ENCODE assay signal across 28 cellular contexts in genomic region chr20:41978875-41979274, GRCh38.
"Had no signal": no experiment of that assay in that cellular context is flagged by ENCODE, and none has a peak within 500 bp of the region (broad histone marks: within the 10 kb centered on the region; RNA-seq: fewer than 3 reads in every experiment).

No MANE protein-coding gene starts in this region.

- FAIRE-seq: urothelium cell line had no signal

- H3K4me1 Mint-ChIP-seq: stimulated activated effector memory CD8-positive, alpha-beta T cell treated with anti-CD3 and anti-CD28 coated beads, Interleukin-12 subunit alpha, Interleukin-12 subunit beta, amount 100 ng/mL, for 72 hours; stimulated activated memory B cell treated with anti-CD40 and anti-IgM and Interleukin-4, amounts not matched to agents 10 μg/mL and 1 μg/mL and 100 μg/mL, for 72 hours; stimulated activated naive B cell treated with anti-CD40 and anti-IgM and Interleukin-4, amounts not matched to agents 10 μg/mL and 1 μg/mL and 100 μg/mL, for 72 hours; stimulated activated naive CD8-positive, alpha-beta T cell treated with anti-CD3 and anti-CD28 coated beads, Interleukin-15, amount 100 ng/mL, for 72 hours had no signal

- H3K27ac ChIP-seq: stomach, suprapubic skin, testis, thoracic aorta, thyroid gland, tibial artery, tibial nerve, transverse colon, upper lobe of left lung, upper lobe of right lung, uterus had no signal

- H3K9me3 Mint-ChIP-seq: stimulated activated memory B cell treated with anti-CD40 and anti-IgM and Interleukin-4, amounts not matched to agents 10 μg/mL and 1 μg/mL and 100 μg/mL, for 72 hours; stimulated activated naive CD8-positive, alpha-beta T cell treated with anti-CD3 and anti-CD28 coated beads, Interleukin-15, Interleukin-2, amounts not matched to agents 100 ng/mL and 50 ng/mL, for 24 hours; type B pancreatic cell had no signal

- H3K9me3 ChIP-seq: stomach, suprapubic skin, testis, thoracic aorta, thyroid gland, tibial artery, tibial nerve, transverse colon, upper lobe of left lung, upper lobe of right lung, uterus had no signal

- H3K4me3 ChIP-seq: stomach, suprapubic skin, testis, thoracic aorta, thyroid gland, tibial artery, tibial nerve, transverse colon, upper lobe of left lung, upper lobe of right lung, uterus had no signal

- H3K27me3 Mint-ChIP-seq: stimulated activated memory B cell treated with anti-CD40 and anti-IgM and Interleukin-4, amounts not matched to agents 10 μg/mL and 1 μg/mL and 100 μg/mL, for 72 hours; stimulated activated naive B cell treated with anti-CD40 and anti-IgM and Interleukin-4, amounts not matched to agents 10 μg/mL and 1 μg/mL and 100 μg/mL, for 72 hours; stimulated activated naive CD8-positive, alpha-beta T cell treated with anti-CD3 and anti-CD28 coated beads, Interleukin-15, amount 100 ng/mL, for 72 hours; stimulated activated naive CD8-positive, alpha-beta T cell treated with anti-CD3 and anti-CD28 coated beads, Interleukin-15, Interleukin-2, amounts not matched to agents 100 ng/mL and 50 ng/mL, for 24 hours had no signal

- H3K27me3 ChIP-seq: stomach, suprapubic skin, testis, thyroid gland, tibial artery, tibial nerve, transverse colon, upper lobe of left lung, upper lobe of right lung, uterus had no signal

- H3K36me3 Mint-ChIP-seq: stimulated activated effector memory CD8-positive, alpha-beta T cell treated with anti-CD3 and anti-CD28 coated beads, Interleukin-12 subunit alpha, Interleukin-12 subunit beta, amount 100 ng/mL, for 72 hours; stimulated activated memory B cell treated with anti-CD40 and anti-IgM and Interleukin-4, amounts not matched to agents 10 μg/mL and 1 μg/mL and 100 μg/mL, for 72 hours; stimulated activated naive B cell treated with anti-CD40 and anti-IgM and Interleukin-4, amounts not matched to agents 10 μg/mL and 1 μg/mL and 100 μg/mL, for 72 hours; type B pancreatic cell had no signal

- H3K4me1 ChIP-seq: stomach, suprapubic skin, testis, thyroid gland, tibial artery, tibial nerve, transverse colon, upper lobe of left lung, upper lobe of right lung, uterus had no signal

- H3K36me3 ChIP-seq: stomach, suprapubic skin, thoracic aorta, thyroid gland, tibial artery, tibial nerve, transverse colon, upper lobe of left lung, upper lobe of right lung, uterus had no signal

- H3K4me3 Mint-ChIP-seq: stimulated activated effector memory CD8-positive, alpha-beta T cell treated with anti-CD3 and anti-CD28 coated beads, Interleukin-12 subunit alpha, Interleukin-12 subunit beta, amount 100 ng/mL, for 72 hours; stimulated activated memory B cell treated with anti-CD40 and anti-IgM and Interleukin-4, amounts not matched to agents 10 μg/mL and 1 μg/mL and 100 μg/mL, for 72 hours; stimulated activated naive B cell treated with anti-CD40 and anti-IgM and Interleukin-4, amounts not matched to agents 10 μg/mL and 1 μg/mL and 100 μg/mL, for 72 hours; stimulated activated naive CD8-positive, alpha-beta T cell treated with anti-CD3 and anti-CD28 coated beads, Interleukin-15, amount 100 ng/mL, for 72 hours; stimulated activated naive CD8-positive, alpha-beta T cell treated with anti-CD3 and anti-CD28 coated beads, Interleukin-15, Interleukin-2, amounts not matched to agents 100 ng/mL and 50 ng/mL, for 24 hours; type B pancreatic cell had no signal

- DNase-seq: stimulated activated CD4-positive, alpha-beta T cell treated with anti-CD3 and anti-CD28 coated beads, Interleukin-2, amount 100 ng/mL, for 48 hours; stimulated activated CD4-positive, alpha-beta T cell treated with anti-CD3 and anti-CD28 coated beads, Interleukin-4, amount 100 ng/mL, for 1 hour; stimulated activated CD4-positive, alpha-beta T cell treated with anti-CD3 and anti-CD28 coated beads, Interleukin-4, amount 100 ng/mL, for 24 hours; stimulated activated CD4-positive, alpha-beta T cell treated with anti-CD3 and anti-CD28 coated beads, Interleukin-4, amount 100 ng/mL, for 4 hours; stimulated activated CD8-positive, alpha-beta memory T cell treated with anti-CD3 and anti-CD28 coated beads, Interleukin-4, amount 100 ng/mL, for 48 hours; stimulated activated naive B cell treated with anti-CD40 and anti-IgM and Interleukin-4, amounts not matched to agents 10 μg/mL and 1 μg/mL and 100 μg/mL, for 72 hours; stimulated activated naive CD4-positive, alpha-beta T cell; stimulated activated naive CD4-positive, alpha-beta T cell treated with Interleukin-2 at 50 U/mL for 16 hours; stimulated activated naive CD8-positive, alpha-beta T cell treated with anti-CD3 and anti-CD28 coated beads, Interleukin-15, amount 100 ng/mL, for 72 hours; stimulated activated naive CD8-positive, alpha-beta T cell treated with anti-CD3 and anti-CD28 coated beads, Interleukin-15, Interleukin-2, amounts not matched to agents 100 U/mL and 50 U/mL, for 24 hours; stomach; substantia nigra; testis; thyroid gland; tibial artery; transverse colon; trophoblast cell; upper lobe of left lung; upper lobe of right lung; uterus had no signal

- H3K27ac Mint-ChIP-seq: stimulated activated effector memory CD8-positive, alpha-beta T cell treated with anti-CD3 and anti-CD28 coated beads, Interleukin-12 subunit alpha, Interleukin-12 subunit beta, amount 100 ng/mL, for 72 hours; stimulated activated memory B cell treated with anti-CD40 and anti-IgM and Interleukin-4, amounts not matched to agents 10 μg/mL and 1 μg/mL and 100 μg/mL, for 72 hours; stimulated activated naive B cell treated with anti-CD40 and anti-IgM and Interleukin-4, amounts not matched to agents 10 μg/mL and 1 μg/mL and 100 μg/mL, for 72 hours; stimulated activated naive CD8-positive, alpha-beta T cell treated with anti-CD3 and anti-CD28 coated beads, Interleukin-15, amount 100 ng/mL, for 72 hours; stimulated activated naive CD8-positive, alpha-beta T cell treated with anti-CD3 and anti-CD28 coated beads, Interleukin-15, Interleukin-2, amounts not matched to agents 100 ng/mL and 50 ng/mL, for 24 hours; type B pancreatic cell had no signal
